9 cellular contexts compared by ENCODE assay signal in genomic region chr15:52483712-52484111, GRCh38. TPM values are rescaled to one million over a fixed set of nuclear protein-coding genes. Genes with fewer than 3 reads are reported as not detected.
DNase-seq lines count a peak whose midpoint lies in the region; ATAC-seq and TF ChIP-seq lines count a peak whose summit lies in the region.
"Had no signal": no experiment of that assay in that cellular context is flagged by ENCODE, and none has a peak within 500 bp of the region (broad histone marks: within the 10 kb centered on the region; RNA-seq: fewer than 3 reads in every experiment).

No MANE protein-coding gene starts in this region.

- no peaks in the 10 kb centered on the region for H3K36me3 Mint-ChIP-seq in activated naive CD8-positive, alpha-beta T cell treated with anti-CD3 and anti-CD28 coated beads, Interleukin-2, amount 50 U/mL, for 24 hours (ENCODE audit: low read depth)

- H3K9me3 ChIP-seq in KOPT-K1 (ENCODE audit: insufficient read depth, low read length, poor library complexity, severe bottlenecking), result no peaks in the 10 kb centered on the region

- peak; percentile 50 for ATAC-seq in activated naive CD8-positive, alpha-beta T cell treated with anti-CD3 and anti-CD28 coated beads, Interleukin-2, amount 50 U/mL, for 24 hours
- ATAC-seq in omental fat pad (ENCODE audit: low FRiP score), result no peak

- no peak overlapping the region for H3K27ac Mint-ChIP-seq in activated naive CD8-positive, alpha-beta T cell treated with anti-CD3 and anti-CD28 coated beads, Interleukin-2, amount 50 U/mL, for 24 hours

- H3K4me3 Mint-ChIP-seq in activated naive CD8-positive, alpha-beta T cell treated with anti-CD3 and anti-CD28 coated beads, Interleukin-2, amount 50 U/mL, for 24 hours, result no peak overlapping the region

- H3K9me3 Mint-ChIP-seq in activated naive CD8-positive, alpha-beta T cell treated with anti-CD3 and anti-CD28 coated beads, Interleukin-2, amount 50 U/mL, for 24 hours, result no peaks in the 10 kb centered on the region

- H3K4me1 Mint-ChIP-seq in activated naive CD8-positive, alpha-beta T cell treated with anti-CD3 and anti-CD28 coated beads, Interleukin-2, amount 50 U/mL, for 24 hours, result peaks cover 63% of the 10 kb centered on the region

- no peaks in the 10 kb centered on the region for H3K36me3 ChIP-seq in KOPT-K1 (ENCODE audit: insufficient read depth, low read length)

- no peaks in the 10 kb centered on the region for H3K27me3 Mint-ChIP-seq in activated naive CD8-positive, alpha-beta T cell treated with anti-CD3 and anti-CD28 coated beads, Interleukin-2, amount 50 U/mL, for 24 hours

- no peak for TF ChIP-seq CTCF in omental fat pad (IDR thresholded peaks at IDR 0.05)

- DNase-seq in AG08395 (ENCODE audit: low spot score) (peak; percentile 46), iris pigment epithelial cell (ENCODE audit: low read depth) (peak; percentile 69), DMS79 (lab: John Stamatoyannopoulos, UW) (no peak), omental fat pad (ENCODE audit: low spot score) (no peak), NCI-H2107 (lab: John Stamatoyannopoulos, UW) (no peak), medulla oblongata (ENCODE audit: extremely low spot score) (no peak)
- DNase-seq in activated naive CD8-positive, alpha-beta T cell treated with anti-CD3 and anti-CD28 coated beads, Interleukin-2, amount 50 U/mL, for 24 hours, result no peak
- DNase-seq: DMS 273 treated with DMSO at 0.1 percent for 48 hours had no signal

- H3K27ac ChIP-seq in KOPT-K1 (ENCODE audit: low read depth, low read length, poor library complexity, severe bottlenecking), result peak overlapping the region; percentile 38

RNA-seq across cellular contexts. Expression of gene MYO5A, which starts 45.0 kb away (rescaled TPM):
- total RNA-seq in omental fat pad, result 10 to 100 TPM; 45.5 to 81.6 (median 65.5) TPM

Comparison
In these comparisons a context has a peak if more than half of its experiments do, and no peak if none do; other contexts are left out.
1. DNase-seq: peak in AG08395 (single experiment) and iris pigment epithelial cell (single experiment); none in activated naive CD8-positive, alpha-beta T cell treated with anti-CD3 and anti-CD28 coated beads, Interleukin-2, amount 50 U/mL, for 24 hours (single experiment), DMS79 (single experiment), omental fat pad (single experiment), NCI-H2107 (single experiment) and medulla oblongata (single experiment).